In the genomic region with DNA sequence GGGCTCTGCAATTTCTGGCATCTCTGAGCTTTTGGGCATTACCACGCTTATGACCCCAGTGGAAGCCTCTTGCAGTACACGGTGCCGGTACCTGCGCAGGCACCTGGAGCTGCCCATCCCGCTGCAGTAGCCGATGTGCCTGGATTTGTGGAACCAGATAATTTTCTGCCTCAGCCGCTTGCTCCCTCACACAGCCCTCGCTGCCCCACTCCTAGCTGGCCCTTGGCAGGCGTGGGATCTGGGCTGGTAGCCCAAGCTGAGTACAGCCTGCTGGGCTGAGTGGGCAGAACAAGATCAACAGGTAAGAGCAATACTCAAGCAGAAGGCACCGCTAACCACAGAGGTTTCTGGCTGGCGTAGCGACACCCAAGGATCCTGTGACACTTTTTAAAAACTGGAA, we compare ENCODE assay signal across 1 cellular context.
TF ChIP-seq lines count a peak whose summit lies in the region.

No MANE protein-coding gene starts in this region.

TF ChIP-seq in GM23338, 12 proteins besides CTCF, POLR2A, EP300 and RAD21 (continued from another document):
- TF ChIP-seq, protein P1, sequence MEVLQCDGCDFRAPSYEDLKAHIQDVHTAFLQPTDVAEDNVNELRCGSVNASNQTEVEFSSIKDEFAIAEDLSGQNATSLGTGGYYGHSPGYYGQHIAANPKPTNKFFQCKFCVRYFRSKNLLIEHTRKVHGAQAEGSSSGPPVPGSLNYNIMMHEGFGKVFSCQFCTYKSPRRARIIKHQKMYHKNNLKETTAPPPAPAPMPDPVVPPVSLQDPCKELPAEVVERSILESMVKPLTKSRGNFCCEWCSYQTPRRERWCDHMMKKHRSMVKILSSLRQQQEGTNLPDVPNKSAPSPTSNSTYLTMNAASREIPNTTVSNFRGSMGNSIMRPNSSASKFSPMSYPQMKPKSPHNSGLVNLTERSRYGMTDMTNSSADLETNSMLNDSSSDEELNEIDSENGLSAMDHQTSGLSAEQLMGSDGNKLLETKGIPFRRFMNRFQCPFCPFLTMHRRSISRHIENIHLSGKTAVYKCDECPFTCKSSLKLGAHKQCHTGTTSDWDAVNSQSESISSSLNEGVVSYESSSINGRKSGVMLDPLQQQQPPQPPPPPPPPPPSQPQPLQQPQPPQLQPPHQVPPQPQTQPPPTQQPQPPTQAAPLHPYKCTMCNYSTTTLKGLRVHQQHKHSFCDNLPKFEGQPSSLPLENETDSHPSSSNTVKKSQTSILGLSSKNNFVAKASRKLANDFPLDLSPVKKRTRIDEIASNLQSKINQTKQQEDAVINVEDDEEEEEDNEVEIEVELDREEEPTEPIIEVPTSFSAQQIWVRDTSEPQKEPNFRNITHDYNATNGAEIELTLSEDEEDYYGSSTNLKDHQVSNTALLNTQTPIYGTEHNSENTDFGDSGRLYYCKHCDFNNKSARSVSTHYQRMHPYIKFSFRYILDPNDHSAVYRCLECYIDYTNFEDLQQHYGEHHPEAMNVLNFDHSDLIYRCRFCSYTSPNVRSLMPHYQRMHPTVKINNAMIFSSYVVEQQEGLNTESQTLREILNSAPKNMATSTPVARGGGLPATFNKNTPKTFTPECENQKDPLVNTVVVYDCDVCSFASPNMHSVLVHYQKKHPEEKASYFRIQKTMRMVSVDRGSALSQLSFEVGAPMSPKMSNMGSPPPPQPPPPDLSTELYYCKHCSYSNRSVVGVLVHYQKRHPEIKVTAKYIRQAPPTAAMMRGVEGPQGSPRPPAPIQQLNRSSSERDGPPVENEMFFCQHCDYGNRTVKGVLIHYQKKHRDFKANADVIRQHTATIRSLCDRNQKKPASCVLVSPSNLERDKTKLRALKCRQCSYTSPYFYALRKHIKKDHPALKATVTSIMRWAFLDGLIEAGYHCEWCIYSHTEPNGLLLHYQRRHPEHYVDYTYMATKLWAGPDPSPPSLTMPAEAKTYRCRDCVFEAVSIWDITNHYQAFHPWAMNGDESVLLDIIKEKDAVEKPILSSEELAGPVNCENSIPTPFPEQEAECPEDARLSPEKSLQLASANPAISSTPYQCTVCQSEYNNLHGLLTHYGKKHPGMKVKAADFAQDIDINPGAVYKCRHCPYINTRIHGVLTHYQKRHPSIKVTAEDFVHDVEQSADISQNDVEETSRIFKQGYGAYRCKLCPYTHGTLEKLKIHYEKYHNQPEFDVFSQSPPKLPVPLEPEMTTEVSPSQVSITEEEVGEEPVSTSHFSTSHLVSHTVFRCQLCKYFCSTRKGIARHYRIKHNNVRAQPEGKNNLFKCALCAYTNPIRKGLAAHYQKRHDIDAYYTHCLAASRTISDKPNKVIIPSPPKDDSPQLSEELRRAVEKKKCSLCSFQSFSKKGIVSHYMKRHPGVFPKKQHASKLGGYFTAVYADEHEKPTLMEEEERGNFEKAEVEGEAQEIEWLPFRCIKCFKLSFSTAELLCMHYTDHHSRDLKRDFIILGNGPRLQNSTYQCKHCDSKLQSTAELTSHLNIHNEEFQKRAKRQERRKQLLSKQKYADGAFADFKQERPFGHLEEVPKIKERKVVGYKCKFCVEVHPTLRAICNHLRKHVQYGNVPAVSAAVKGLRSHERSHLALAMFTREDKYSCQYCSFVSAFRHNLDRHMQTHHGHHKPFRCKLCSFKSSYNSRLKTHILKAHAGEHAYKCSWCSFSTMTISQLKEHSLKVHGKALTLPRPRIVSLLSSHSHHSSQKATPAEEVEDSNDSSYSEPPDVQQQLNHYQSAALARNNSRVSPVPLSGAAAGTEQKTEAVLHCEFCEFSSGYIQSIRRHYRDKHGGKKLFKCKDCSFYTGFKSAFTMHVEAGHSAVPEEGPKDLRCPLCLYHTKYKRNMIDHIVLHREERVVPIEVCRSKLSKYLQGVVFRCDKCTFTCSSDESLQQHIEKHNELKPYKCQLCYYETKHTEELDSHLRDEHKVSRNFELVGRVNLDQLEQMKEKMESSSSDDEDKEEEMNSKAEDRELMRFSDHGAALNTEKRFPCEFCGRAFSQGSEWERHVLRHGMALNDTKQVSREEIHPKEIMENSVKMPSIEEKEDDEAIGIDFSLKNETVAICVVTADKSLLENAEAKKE (CRISPR knock-in tag; IDR thresholded peaks at IDR 0.05) = no peak
- no peak for TF ChIP-seq JUNB (IDR thresholded peaks at IDR 0.05; ENCODE audit: unreplicated experiment)
- TF ChIP-seq STAT1 (IDR thresholded peaks at IDR 0.05; ENCODE audit: unreplicated experiment) = no peak
- TF ChIP-seq ZNF114 (CRISPR knock-in tag; IDR thresholded peaks at IDR 0.05) = no peak
- TF ChIP-seq EZH2 (IDR thresholded peaks at IDR 0.05; ENCODE audit: low read depth, unreplicated experiment) = no peak
- TF ChIP-seq POLR2AphosphoS5 (IDR thresholded peaks at IDR 0.05; ENCODE audit: low read depth) = no peak
- TF ChIP-seq, protein P2, sequence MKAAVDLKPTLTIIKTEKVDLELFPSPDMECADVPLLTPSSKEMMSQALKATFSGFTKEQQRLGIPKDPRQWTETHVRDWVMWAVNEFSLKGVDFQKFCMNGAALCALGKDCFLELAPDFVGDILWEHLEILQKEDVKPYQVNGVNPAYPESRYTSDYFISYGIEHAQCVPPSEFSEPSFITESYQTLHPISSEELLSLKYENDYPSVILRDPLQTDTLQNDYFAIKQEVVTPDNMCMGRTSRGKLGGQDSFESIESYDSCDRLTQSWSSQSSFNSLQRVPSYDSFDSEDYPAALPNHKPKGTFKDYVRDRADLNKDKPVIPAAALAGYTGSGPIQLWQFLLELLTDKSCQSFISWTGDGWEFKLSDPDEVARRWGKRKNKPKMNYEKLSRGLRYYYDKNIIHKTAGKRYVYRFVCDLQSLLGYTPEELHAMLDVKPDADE (IDR thresholded peaks at IDR 0.05) = no peak
